ENCODE assay signal across 1 cellular context in genomic region chr7:29228289-29229011, GRCh38.
TF ChIP-seq lines count a peak whose summit lies in the region.

No MANE protein-coding gene starts in this region.

TF ChIP-seq in HepG2, 621 proteins besides CTCF, POLR2A, EP300 and RAD21 (continues in another document):
- TF ChIP-seq SMAD9 (CRISPR knock-in tag; IDR thresholded peaks at IDR 0.05) (no peak), ZNF784 (CRISPR knock-in tag; IDR thresholded peaks at IDR 0.05; ENCODE audit: borderline replicate concordance) (no peak), DNMT1 (CRISPR knock-in tag; IDR thresholded peaks at IDR 0.05) (no peak), CERS6 (CRISPR knock-in tag; IDR thresholded peaks at IDR 0.05) (no peak), ZBTB2 (CRISPR knock-in tag; IDR thresholded peaks at IDR 0.05; ENCODE audit: low read depth) (no peak), MAFG (CRISPR knock-in tag; IDR thresholded peaks at IDR 0.05) (no peak), ZBTB43 (CRISPR knock-in tag; conservative IDR thresholded peaks at IDR 0.05) (0 out of 2 replicates have a peak, but pooled peaks have one; percentile 21), STAT5B (CRISPR knock-in tag; IDR thresholded peaks at IDR 0.05) (no peak), GATA4 (IDR thresholded peaks at IDR 0.05; ENCODE audit: borderline replicate concordance, low read depth) (no peak; the same call in 1 of the 2 replicates), ZBTB33 (CRISPR knock-in tag; IDR thresholded peaks at IDR 0.05) (peak; percentile 88), MED13 (CRISPR knock-in tag; IDR thresholded peaks at IDR 0.05) (no peak), ZIK1 (CRISPR knock-in tag; IDR thresholded peaks at IDR 0.05; ENCODE audit: borderline replicate concordance, low read depth) (no peak), DNMT3B (CRISPR knock-in tag; conservative IDR thresholded peaks at IDR 0.05) (no peak), NR2F6 (IDR thresholded peaks at IDR 0.05) (peak; percentile 91), NR2F6 (CRISPR knock-in tag; IDR thresholded peaks at IDR 0.05) (peak; percentile 93), JUN (CRISPR knock-in tag; IDR thresholded peaks at IDR 0.05) (no peak), ZBTB8A (CRISPR knock-in tag; IDR thresholded peaks at IDR 0.05; ENCODE audit: borderline replicate concordance, low read depth) (no peak), ZNF839 (CRISPR knock-in tag; IDR thresholded peaks at IDR 0.05; ENCODE audit: borderline replicate concordance) (no peak; the same call in 1 of the 2 replicates), ZNF18 (CRISPR knock-in tag; IDR thresholded peaks at IDR 0.05; ENCODE audit: insufficient replicate concordance) (no peak), ASH2L (IDR thresholded peaks at IDR 0.05; ENCODE audit: insufficient read length, low read depth, low read length) (peak; percentile 81), HOXD1 (CRISPR knock-in tag; IDR thresholded peaks at IDR 0.05) (peak; percentile 39; the same call in 1 of the 2 replicates), SMAD3 (CRISPR knock-in tag; IDR thresholded peaks at IDR 0.05) (peak; percentile 78), ZFP36 (IDR thresholded peaks at IDR 0.05; ENCODE audit: borderline replicate concordance, low read depth, low read length, partially characterized antibody) (no peak), ZNF496 (CRISPR knock-in tag; IDR thresholded peaks at IDR 0.05; ENCODE audit: insufficient replicate concordance) (no peak), ZFP82 (CRISPR knock-in tag; IDR thresholded peaks at IDR 0.05; ENCODE audit: borderline replicate concordance) (no peak), SIN3B (IDR thresholded peaks at IDR 0.05; ENCODE audit: low read length) (no peak), RORA (CRISPR knock-in tag; IDR thresholded peaks at IDR 0.05) (no peak), SALL2 (CRISPR knock-in tag; IDR thresholded peaks at IDR 0.05) (0 out of 2 replicates have a peak, but pooled peaks have one; percentile 27), FOSL1 (CRISPR knock-in tag; IDR thresholded peaks at IDR 0.05; ENCODE audit: borderline replicate concordance) (no peak), ZNF580 (CRISPR knock-in tag; IDR thresholded peaks at IDR 0.05; ENCODE audit: borderline replicate concordance, low read depth) (no peak), ZNF589 (CRISPR knock-in tag; conservative IDR thresholded peaks at IDR 0.05) (no peak), ZFYVE20 (CRISPR knock-in tag; IDR thresholded peaks at IDR 0.05; ENCODE audit: borderline replicate concordance, low read depth) (no peak), RFX5 (IDR thresholded peaks at IDR 0.05; ENCODE audit: low read depth, low read length) (no peak), HNRNPH1 (optimal IDR thresholded peaks at IDR 0.05; ENCODE audit: low read depth, low read length) (no peak), ISL2 (CRISPR knock-in tag; IDR thresholded peaks at IDR 0.05) (peak; percentile 78), ZNF510 (CRISPR knock-in tag; IDR thresholded peaks at IDR 0.05; ENCODE audit: low read depth) (no peak), SRY (CRISPR knock-in tag; IDR thresholded peaks at IDR 0.05) (no peak), TFE3 (CRISPR knock-in tag; IDR thresholded peaks at IDR 0.05) (peak; percentile 58; the same call in 1 of the 2 replicates), ZNF543 (CRISPR knock-in tag; IDR thresholded peaks at IDR 0.05) (no peak), GTF2F1 (IDR thresholded peaks at IDR 0.05; ENCODE audit: low read length) (no peak), ARNTL (CRISPR knock-in tag; IDR thresholded peaks at IDR 0.05) (no peak; the same call in 1 of the 2 replicates), MAFK (conservative IDR thresholded peaks at IDR 0.05 in 1 of 2, IDR thresholded peaks at IDR 0.05 in 1 of 2; ENCODE audit: low read length in 2 of 2) (peak; percentile 17 to 40; a peak in 1 of 4 replicates), TRIM24 (CRISPR knock-in tag; IDR thresholded peaks at IDR 0.05) (no peak), ZBED4 (CRISPR knock-in tag; IDR thresholded peaks at IDR 0.05; ENCODE audit: borderline replicate concordance) (no peak), ZNF547 (CRISPR knock-in tag; IDR thresholded peaks at IDR 0.05) (no peak), SP1 (IDR thresholded peaks at IDR 0.05) (no peak), SP1 (CRISPR knock-in tag; IDR thresholded peaks at IDR 0.05) (peak; percentile 16; the same call in 1 of the 2 replicates), SP4 (CRISPR knock-in tag; IDR thresholded peaks at IDR 0.05) (0 out of 2 replicates have a peak, but pooled peaks have one; percentile 32), CCAR2 (optimal IDR thresholded peaks at IDR 0.05; ENCODE audit: low read depth, low read length) (no peak), KDM6A (CRISPR knock-in tag; IDR thresholded peaks at IDR 0.05; ENCODE audit: low read depth) (peak; percentile 69; the same call in 1 of the 2 replicates), GATAD2A (CRISPR knock-in tag; IDR thresholded peaks at IDR 0.05) (peak; percentile 96), ZNF607 (CRISPR knock-in tag; IDR thresholded peaks at IDR 0.05; ENCODE audit: borderline replicate concordance) (peak; percentile 73; the same call in 1 of the 2 replicates), IRF2 (CRISPR knock-in tag; IDR thresholded peaks at IDR 0.05) (peak; percentile 77), HNRNPK (IDR thresholded peaks at IDR 0.05; ENCODE audit: low read depth, low read length, poor library complexity, severe bottlenecking) (no peak), ZNF207 (IDR thresholded peaks at IDR 0.05; ENCODE audit: borderline replicate concordance) (no peak), MEIS2 (CRISPR knock-in tag; IDR thresholded peaks at IDR 0.05) (peak; percentile 40; the same call in 1 of the 2 replicates), ZSCAN21 (CRISPR knock-in tag; IDR thresholded peaks at IDR 0.05; ENCODE audit: borderline replicate concordance) (no peak), ZSCAN20 (CRISPR knock-in tag; IDR thresholded peaks at IDR 0.05; ENCODE audit: borderline replicate concordance) (no peak), IKZF1 (IDR thresholded peaks at IDR 0.05) (no peak), SNAPC5 (CRISPR knock-in tag; IDR thresholded peaks at IDR 0.05; ENCODE audit: borderline replicate concordance) (no peak), TARDBP (CRISPR knock-in tag; IDR thresholded peaks at IDR 0.05) (peak; percentile 78; the same call in 1 of the 2 replicates), ZFP37 (CRISPR knock-in tag; IDR thresholded peaks at IDR 0.05; ENCODE audit: borderline replicate concordance) (no peak)
